23 cellular contexts compared by ENCODE assay signal in genomic region chr9:117317192-117317591, GRCh38.
DNase-seq lines count a peak whose midpoint lies in the region; ATAC-seq, FAIRE-seq and TF ChIP-seq lines count a peak whose summit lies in the region.
"Had no signal": no experiment of that assay in that cellular context is flagged by ENCODE, and none has a peak within 500 bp of the region (broad histone marks: within the 10 kb centered on the region; RNA-seq: fewer than 3 reads in every experiment).

No MANE protein-coding gene starts in this region.

- BruUV-seq in IMR-90 (replicated peaks; lab: Mats Ljungman, UMichigan) (no TSS peak), K562 (replicated peaks; lab: Mats Ljungman, UMichigan) (no TSS peak)

- POLR2A ChIA-PET in A549 (lab: Yijun Ruan, JAX) (no interaction called here), IMR-90 (lab: Charles Lee; ENCODE audit: unreplicated experiment) (no interaction called here), K562 (lab: Yijun Ruan, JAX) (no interaction called here)

- no peak for TF ChIP-seq RAD21 in A549 (conservative IDR thresholded peaks at IDR 0.05 in 1 of 2, IDR thresholded peaks at IDR 0.05 in 1 of 2)
- TF ChIP-seq RAD21 in IMR-90 (IDR thresholded peaks at IDR 0.05; ENCODE audit: low read length), result no peak
- no peak for TF ChIP-seq RAD21 in K562 (CRISPR knock-in tag; conservative IDR thresholded peaks at IDR 0.05 in 1 of 2, IDR thresholded peaks at IDR 0.05 in 1 of 2)

- 8% methylated on average over 2 of the region's 2 CpGs for WGBS in A549 (ENCODE audit: missing lambda C conversion rate)
- no CpG with 5 or more reads among the region's 2 CpGs for WGBS in IMR-90 (ENCODE audit: extremely low coverage in 2 of 2, insufficient read length in 1 of 2), 2 experiments
- 0% methylated on average over 2 of the region's 2 CpGs for WGBS in K562 (ENCODE audit: insufficient coverage, low coverage, missing lambda C conversion rate)

- no peaks in the 10 kb centered on the region for H4K20me1 ChIP-seq in BLaER1
- no peaks in the 10 kb centered on the region for H4K20me1 ChIP-seq in IMR-90 (ENCODE audit: insufficient read depth, low read length)
- no peaks in the 10 kb centered on the region for H4K20me1 ChIP-seq in K562 (replicated peaks; ENCODE audit: control insufficient read depth, insufficient read depth, low read length)

- H3K9me1 ChIP-seq in IMR-90 (ENCODE audit: insufficient read depth, low read length) (no peaks in the 10 kb centered on the region), K562 (ENCODE audit: control insufficient read depth, insufficient read depth, low read length) (no peaks in the 10 kb centered on the region)

- no peak overlapping the region for H2BK15ac ChIP-seq in IMR-90 (ENCODE audit: low read depth, low read length)

- intact Hi-C loops in IMR-90 (cut with micrococcal nuclease), result no loop called here
- intact Hi-C loops in K562 (cut with micrococcal nuclease), result no loop called here

- no peak overlapping the region for H2AK9ac ChIP-seq in IMR-90 (replicated peaks; ENCODE audit: low read depth, low read length, poor library complexity)

- CTCF ChIA-PET in A549 (lab: Yijun Ruan, JAX) (no interaction called here), IMR-90 (lab: Yijun Ruan, JAX) (no interaction called here), K562 (lab: Yijun Ruan, JAX; ENCODE audit: low intra/inter-chr PET ratio) (no interaction called here)

- no peak overlapping the region for H2BK5ac ChIP-seq in IMR-90 (ENCODE audit: low read depth, low read length, poor library complexity, severe bottlenecking)

- no peak overlapping the region for H4K8ac ChIP-seq in IMR-90 (ENCODE audit: low read depth in 2 of 2, low read length in 2 of 2)

- FAIRE-seq in A549 (lab: Jason Lieb, UNC) (no peak), K562 (lab: Jason Lieb, UNC) (no peak)
- FAIRE-seq: A204.1, G401.6, GM12891 had no signal

- TF ChIP-seq POLR2A in A549 (IDR thresholded peaks at IDR 0.05; ENCODE audit: low read length) (no peak), IMR-90 (IDR thresholded peaks at IDR 0.05; ENCODE audit: low read depth, low read length) (no peak), K562 (conservative IDR thresholded peaks at IDR 0.05) (no peak)

- no peak overlapping the region for H3K18ac ChIP-seq in IMR-90 (ENCODE audit: low read depth, low read length)

- no peak overlapping the region for H2BK20ac ChIP-seq in IMR-90 (ENCODE audit: low read depth, low read length)

- H3K27me3 ChIP-seq in BLaER1 (no peaks in the 10 kb centered on the region), IMR-90 (ENCODE audit: control insufficient read depth, insufficient read depth, low read length) (no peaks in the 10 kb centered on the region), K562 (ENCODE audit: control insufficient read depth in 2 of 2, insufficient read depth in 2 of 2, low read length in 2 of 2) (no peaks in the 10 kb centered on the region), HAP-1 (ENCODE audit: low read depth) (no peaks in the 10 kb centered on the region)

- no peak overlapping the region for H3K56ac ChIP-seq in IMR-90 (ENCODE audit: extremely low read depth, insufficient read depth, low read length)

- H3K4me1 ChIP-seq in A549, result no peaks in the 10 kb centered on the region
- peaks cover 14% of the 10 kb centered on the region; the same call in 1 of the 2 replicates for H3K4me1 ChIP-seq in BLaER1
- no peaks in the 10 kb centered on the region for H3K4me1 ChIP-seq in IMR-90 (ENCODE audit: control insufficient read depth, insufficient read depth, low read length)
- no peaks in the 10 kb centered on the region for H3K4me1 ChIP-seq in K562 (replicated peaks in 1 of 2; ENCODE audit: control insufficient read depth in 2 of 2, insufficient read depth in 2 of 2, low read length in 2 of 2)
- H3K4me1 ChIP-seq in HAP-1, result no peaks in the 10 kb centered on the region

- H3K27ac ChIP-seq in A549, result no peak overlapping the region
- no peak overlapping the region for H3K27ac ChIP-seq in BLaER1
- H3K27ac ChIP-seq in IMR-90 (ENCODE audit: insufficient read depth, low read length), result no peak overlapping the region
- H3K27ac ChIP-seq in K562 (ENCODE audit: extremely low read depth, low read depth, low read length), result no peak overlapping the region

- H3K23ac ChIP-seq in IMR-90 (ENCODE audit: low read depth, low read length), result no peak overlapping the region

- H2AK5ac ChIP-seq in IMR-90 (ENCODE audit: low read depth, low read length), result no peak overlapping the region

- H2AFZ ChIP-seq in IMR-90 (replicated peaks; ENCODE audit: low read length, poor library complexity) (no peak overlapping the region), K562 (ENCODE audit: low read depth, low read length) (no peak overlapping the region)

- H3K4ac ChIP-seq in IMR-90 (ENCODE audit: low read depth, low read length), result no peak overlapping the region

- TF ChIP-seq CTCF in A549 (IDR thresholded peaks at IDR 0.05) (no peak), IMR-90 (conservative IDR thresholded peaks at IDR 0.05; ENCODE audit: low read depth, low read length) (no peak), K562 (IDR thresholded peaks at IDR 0.05 in 2 of 3, conservative IDR thresholded peaks at IDR 0.05 in 1 of 3; ENCODE audit: insufficient read depth in 2 of 3, low read depth in 1 of 3, low read length in 3 of 3) (no peak)

- DNase-seq in A549 (ENCODE audit: low read depth in 1 of 2, low spot score in 1 of 2) (no peak), IMR-90 (no peak), K562 (ENCODE audit: extremely low read depth in 1 of 4, low spot score in 3 of 4) (no peak), HAP-1 (ENCODE audit: low spot score in 2 of 2) (no peak), T-helper 2 cell (no peak)
- DNase-seq: 8988T; AML-193; C1 segment of cervical spinal cord; CD4-positive, alpha-beta memory T cell; CD4-positive, CD25-positive, alpha-beta regulatory T cell; CD8-positive, alpha-beta memory T cell; COR-L47; DMS 273 treated with DMSO at 0.1 percent for 48 hours; DMS153; DMS53; DMS79; DND-41; GF-D8 had no signal

- H4K5ac ChIP-seq in IMR-90 (ENCODE audit: low read depth, low read length), result no peak overlapping the region

- H3K9me3 ChIP-seq in A549, result no peaks in the 10 kb centered on the region
- no peaks in the 10 kb centered on the region for H3K9me3 ChIP-seq in BLaER1
- peaks cover 3% of the 10 kb centered on the region; the same call in 1 of the 2 replicates for H3K9me3 ChIP-seq in IMR-90 (ENCODE audit: control insufficient read depth, insufficient read depth, low read length)
- no peaks in the 10 kb centered on the region for H3K9me3 ChIP-seq in K562 (replicated peaks; ENCODE audit: control insufficient read depth, insufficient read depth, low read depth, low read length)
- no peaks in the 10 kb centered on the region for H3K9me3 ChIP-seq in HAP-1

- H3K36me3 ChIP-seq in BLaER1 (no peaks in the 10 kb centered on the region), IMR-90 (ENCODE audit: control insufficient read depth, insufficient read depth, low read length) (no peaks in the 10 kb centered on the region), K562 (ENCODE audit: control insufficient read depth, insufficient read depth, low read length) (no peaks in the 10 kb centered on the region), HAP-1 (replicated peaks) (no peaks in the 10 kb centered on the region)

- no peak overlapping the region for H3K4me2 ChIP-seq in A549
- H3K4me2 ChIP-seq in BLaER1, result peak overlapping the region; percentile 12; the same call in 1 of the 2 replicates
- no peak overlapping the region for H3K4me2 ChIP-seq in IMR-90 (ENCODE audit: low read depth, low read length)
- H3K4me2 ChIP-seq in K562 (ENCODE audit: insufficient read depth, low read length), result no peak overlapping the region

- H3K14ac ChIP-seq in IMR-90 (replicated peaks; ENCODE audit: low read depth, low read length), result no peak overlapping the region

- no peak overlapping the region for H4K91ac ChIP-seq in IMR-90 (ENCODE audit: insufficient read depth, low read depth, low read length)

- H3K79me1 ChIP-seq in IMR-90 (ENCODE audit: low read depth in 1 of 2, low read length in 2 of 2), result no peaks in the 10 kb centered on the region

- dilution Hi-C loops in IMR-90 (cut with HindIII; ENCODE audit: low sequenced_read_pairs, unreplicated experiment), result no loop called here

- in situ Hi-C loops in IMR-90 (cut with MboI; ENCODE audit: low sequenced_read_pairs), result no loop called here
- in situ Hi-C loops in K562 (cut with MboI), result no loop called here
- in situ Hi-C loops in HAP-1 (cut with MboI; ENCODE audit: low sequenced_read_pairs), result no loop called here

- no peak overlapping the region for H2BK120ac ChIP-seq in IMR-90 (ENCODE audit: low read depth, low read length)

- H3K9ac ChIP-seq in BLaER1 (no peak overlapping the region), IMR-90 (ENCODE audit: low read depth, low read length) (no peak overlapping the region), K562 (ENCODE audit: insufficient read depth in 1 of 2, low read depth in 2 of 2, low read length in 2 of 2) (no peak overlapping the region)

- no peak for ATAC-seq in A549
- no peak for ATAC-seq in IMR-90 (ENCODE audit: low read depth)
- no peak for ATAC-seq in K562
- no peak for ATAC-seq in GM21529 (IDR thresholded peaks at IDR 0.05; ENCODE audit: unreplicated experiment)

- no peak overlapping the region for H3K4me3 ChIP-seq in A549
- no peak overlapping the region for H3K4me3 ChIP-seq in BLaER1
- H3K4me3 ChIP-seq in IMR-90 (ENCODE audit: insufficient read depth, low read depth, low read length), result no peak overlapping the region
- H3K4me3 ChIP-seq in K562, result no peak overlapping the region
- no peak overlapping the region for H3K4me3 ChIP-seq in HAP-1

- H3K79me2 ChIP-seq in K562 (ENCODE audit: control insufficient read depth, insufficient read depth, low read length), result no peaks in the 10 kb centered on the region

- TF ChIP-seq EP300 in A549 (IDR thresholded peaks at IDR 0.05), result no peak
- no peak for TF ChIP-seq EP300 in K562 (IDR thresholded peaks at IDR 0.05; ENCODE audit: low read length)

TF ChIP-seq in A549, 52 proteins besides CTCF, POLR2A, EP300 and RAD21:
- TF ChIP-seq GATA3 (IDR thresholded peaks at IDR 0.05; ENCODE audit: borderline replicate concordance) (no peak), MAFK (IDR thresholded peaks at IDR 0.05; ENCODE audit: partially characterized antibody) (peak; percentile 80)

TF ChIP-seq in IMR-90, 13 proteins besides CTCF, POLR2A, EP300 and RAD21 (continues in another document):
- TF ChIP-seq MAFK (IDR thresholded peaks at IDR 0.05; ENCODE audit: low read depth, low read length) (peak; percentile 74), CEBPB (IDR thresholded peaks at IDR 0.05; ENCODE audit: low read depth, low read length) (no peak), NFE2L2 (IDR thresholded peaks at IDR 0.05; ENCODE audit: low read depth, low read length) (no peak), SMC3 (IDR thresholded peaks at IDR 0.05; ENCODE audit: low read depth, low read length) (no peak), RFX5 (IDR thresholded peaks at IDR 0.05; ENCODE audit: low read depth, low read length) (no peak)

TF ChIP-seq in K562, 482 proteins besides CTCF, POLR2A, EP300 and RAD21:
- TF ChIP-seq HNRNPL (IDR thresholded peaks at IDR 0.05; ENCODE audit: low read depth, low read length) (no peak), FOXJ2 (tag; IDR thresholded peaks at IDR 0.05) (no peak), MAFG (tag; conservative IDR thresholded peaks at IDR 0.05) (0 out of 2 replicates have a peak, but pooled peaks have one; percentile 11), ZNF445 (CRISPR knock-in tag; IDR thresholded peaks at IDR 0.05; ENCODE audit: low read depth) (no peak), C11orf30 (IDR thresholded peaks at IDR 0.05; ENCODE audit: low read depth) (0 out of 2 replicates have a peak, but pooled peaks have one; percentile 23)

Comparison
In these comparisons a context has a peak if more than half of its experiments do, and no peak if none do; other contexts are left out.
1. Of the 35 proteins assayed by ChIP-seq in both K562 and A549: peak only in K562: none; only in A549: MAFK; in both: none; in neither: 34.